Comparison of ENCODE assay signal across 19 cellular contexts in the genomic region with DNA sequence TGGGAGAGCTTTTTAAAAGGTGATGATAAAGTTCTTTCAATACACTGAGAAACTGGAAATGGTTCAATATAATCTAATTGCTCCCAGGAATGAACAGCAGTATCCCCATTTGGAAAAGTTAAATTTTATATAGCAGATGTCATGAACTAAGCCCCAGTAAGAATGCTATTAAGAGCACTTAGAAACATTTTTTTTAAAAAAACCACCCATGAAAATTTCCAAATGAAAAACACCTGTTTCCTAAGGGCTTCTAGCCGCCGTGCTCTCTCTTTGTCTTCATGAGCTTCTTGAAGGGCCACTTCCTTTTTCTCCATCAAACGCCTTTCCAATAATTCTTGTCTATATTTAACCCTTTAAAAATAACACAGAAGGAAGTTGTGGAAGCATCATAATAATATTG.
"Had no signal": no experiment of that assay in that cellular context is flagged by ENCODE, and none has a peak within 500 bp of the region (broad histone marks: within the 10 kb centered on the region; RNA-seq: fewer than 3 reads in every experiment).

No MANE protein-coding gene starts in this region.

- ATAC-seq: activated CD8-positive, alpha-beta T cell treated with anti-CD3 and anti-CD28 coated beads for 36 hours; activated T-helper 17 cell treated with anti-CD3 and anti-CD28 coated beads, Interleukin-2, amount 50 U/mL, for 72 hours had no signal

- H3K9me3 ChIP-seq: esophagus squamous epithelium, left ventricle myocardium inferior had no signal

- DNase-seq: activated CD4-positive, alpha-beta T cell treated with anti-CD3 and anti-CD28 coated beads, Interleukin-2, amount 10 ng/mL, durations not matched to agents 24 days and 14 days; activated CD8-positive, alpha-beta T cell treated with anti-CD3 and anti-CD28 coated beads for 36 hours; activated naive CD4-positive, alpha-beta T cell; activated naive CD8-positive, alpha-beta T cell treated with anti-CD3 and anti-CD28 coated beads for 36 hours; activated T-cell treated with anti-CD3 and anti-CD28 coated beads, Interleukin-2, amount 50 U/mL, for 1 hour; amniotic stem cell; effector memory CD4-positive, alpha-beta T cell; esophagus squamous epithelium; immature natural killer cell; kidney glomerular epithelial cell; left ventricle myocardium inferior; mammary epithelial cell; nephron progenitor cell; occipital lobe; retina; stimulated activated CD4-positive, alpha-beta T cell treated with anti-CD3 and anti-CD28 coated beads, Interleukin-12 subunit alpha, Interleukin-12 subunit beta, amount 100 ng/mL, for 4 hours; stimulated activated CD4-positive, alpha-beta T cell treated with anti-CD3 and anti-CD28 coated beads, Interleukin-1b, Interleukin-23, amount 100 ng/mL, for 48 hours had no signal

- H3K27me3 ChIP-seq: cardiac muscle cell, esophagus squamous epithelium had no signal

- H3K27ac ChIP-seq: cardiac muscle cell, esophagus squamous epithelium, left ventricle myocardium inferior had no signal

- H3K36me3 ChIP-seq: cardiac muscle cell, esophagus squamous epithelium, left ventricle myocardium inferior had no signal

- H3K4me3 ChIP-seq: cardiac muscle cell, esophagus squamous epithelium, left ventricle myocardium inferior had no signal
